Comparison of ENCODE assay signal across 25 cellular contexts in genomic region chr5:179323026-179323571, GRCh38. TPM values are rescaled to one million over a fixed set of nuclear protein-coding genes. Genes with fewer than 3 reads are reported as not detected.
A peak's percentile ranks its signal among the peaks of the same experiment; 100 is the strongest.
DNase-seq lines count a peak whose midpoint lies in the region; ATAC-seq, FAIRE-seq and TF ChIP-seq lines count a peak whose summit lies in the region.
"Had no signal": no experiment of that assay in that cellular context is flagged by ENCODE, and none has a peak within 500 bp of the region (broad histone marks: within the 10 kb centered on the region; RNA-seq: fewer than 3 reads in every experiment).

No MANE protein-coding gene starts in this region.

- H3K4me3 ChIP-seq in kidney (ENCODE audit: low read length in 2 of 2) (no peak overlapping the region), spleen (no peak overlapping the region), HAP-1 (no peak overlapping the region)
- H3K4me3 ChIP-seq: gastrocnemius medialis, prostate gland had no signal

- FAIRE-seq in kidney (lab: Jason Lieb, UNC): no peak
- FAIRE-seq: astrocyte had no signal

- WGBS in spleen, 5 donors: 42 to 48% (median 46%) methylated on average over 6 to 7 of the region's 7 CpGs

- H3K4me3 Mint-ChIP-seq in activated CD4-positive, alpha-beta T cell treated with anti-CD3 and anti-CD28 coated beads for 36 hours: no peak overlapping the region
- H3K4me3 Mint-ChIP-seq: activated CD4-positive, alpha-beta memory T cell treated with anti-CD3 and anti-CD28 coated beads for 36 hours; activated naive CD8-positive, alpha-beta T cell; stimulated activated naive CD8-positive, alpha-beta T cell treated with anti-CD3 and anti-CD28 coated beads, Interleukin-15, amount 100 ng/mL, for 72 hours had no signal

- H3K27me3 ChIP-seq in spleen (replicated peaks in 1 of 7): peaks cover 0 to 50% (median 0%) of the 10 kb centered on the region in 7 donors
- no peaks in the 10 kb centered on the region for H3K27me3 ChIP-seq in HAP-1 (ENCODE audit: low read depth)

- no peaks in the 10 kb centered on the region for H3K9me3 Mint-ChIP-seq in activated CD4-positive, alpha-beta T cell treated with anti-CD3 and anti-CD28 coated beads for 36 hours (ENCODE audit: low read depth)
- H3K9me3 Mint-ChIP-seq: activated CD4-positive, alpha-beta memory T cell treated with anti-CD3 and anti-CD28 coated beads for 36 hours; stimulated activated naive CD8-positive, alpha-beta T cell treated with anti-CD3 and anti-CD28 coated beads, Interleukin-15, amount 100 ng/mL, for 72 hours had no signal

- H3K9me3 ChIP-seq in kidney (ENCODE audit: control insufficient read depth in 1 of 2, low read length in 2 of 2) (no peaks in the 10 kb centered on the region), spleen (no peaks in the 10 kb centered on the region), HAP-1 (no peaks in the 10 kb centered on the region)
- H3K9me3 ChIP-seq: gastrocnemius medialis, prostate gland had no signal

- CTCF ChIA-PET in activated CD4-positive, alpha-beta T cell treated with anti-CD3 and anti-CD28 coated beads for 36 hours (lab: Charles Lee): no interaction called here

- POLR2A ChIA-PET in activated CD4-positive, alpha-beta T cell treated with anti-CD3 and anti-CD28 coated beads for 36 hours (lab: Charles Lee): no interaction called here

- H3K36me3 ChIP-seq in kidney (ENCODE audit: control insufficient read depth in 1 of 2, insufficient read depth in 2 of 2, low read length in 2 of 2): no peaks in the 10 kb centered on the region
- no peaks in the 10 kb centered on the region for H3K36me3 ChIP-seq in spleen
- H3K36me3 ChIP-seq in HAP-1 (replicated peaks): no peaks in the 10 kb centered on the region
- H3K36me3 ChIP-seq: gastrocnemius medialis, prostate gland had no signal

- TF ChIP-seq CTCF in kidney (IDR thresholded peaks at IDR 0.05; ENCODE audit: borderline replicate concordance, extremely low read depth, insufficient read depth) (no peak), spleen (IDR thresholded peaks at IDR 0.05 in 8 of 11, conservative IDR thresholded peaks at IDR 0.05 in 3 of 11) (no peak)

- H3K9ac ChIP-seq in kidney (ENCODE audit: low read length in 2 of 2): no peak overlapping the region

- peak; percentile 1 for DNase-seq in activated CD4-positive, alpha-beta T cell treated with anti-CD3 and anti-CD28 coated beads for 36 hours
- no peak for DNase-seq in activated CD4-positive, alpha-beta T cell treated with anti-CD3 and anti-CD28 coated beads for 4 hours
- DNase-seq in NCI-H1092 (lab: John Stamatoyannopoulos, UW): peak; percentile 55
- DNase-seq in kidney: peak; percentile 22
- DNase-seq in spleen: peak; percentile 57
- no peak for DNase-seq in HAP-1 (ENCODE audit: low spot score in 2 of 2)
- DNase-seq in retina: no peak
- DNase-seq: activated CD4-positive, alpha-beta memory T cell treated with anti-CD3 and anti-CD28 coated beads for 36 hours; cerebellar nuclear complex; erythroblast; GF-D8; mesendoderm; NCI-H1436 treated with DMSO at 0.1 percent for 48 hours; NCI-H748 treated with DMSO at 0.1 percent for 48 hours; OCI-M1; stimulated activated CD4-positive, alpha-beta T cell treated with anti-CD3 and anti-CD28 coated beads, Interleukin-4, amount 100 ng/mL, for 4 hours; stimulated activated naive CD8-positive, alpha-beta T cell treated with anti-CD3 and anti-CD28 coated beads, Interleukin-15, amount 100 ng/mL, for 72 hours; T-helper 2 cell; trophoblast cell had no signal

- H3K27ac Mint-ChIP-seq in activated CD4-positive, alpha-beta T cell treated with anti-CD3 and anti-CD28 coated beads for 36 hours: no peak overlapping the region
- H3K27ac Mint-ChIP-seq: activated CD4-positive, alpha-beta memory T cell treated with anti-CD3 and anti-CD28 coated beads for 36 hours; activated naive CD8-positive, alpha-beta T cell; stimulated activated naive CD8-positive, alpha-beta T cell treated with anti-CD3 and anti-CD28 coated beads, Interleukin-15, amount 100 ng/mL, for 72 hours had no signal

- no peak for TF ChIP-seq POLR2A in spleen (IDR thresholded peaks at IDR 0.05)

- intact Hi-C loops in activated CD4-positive, alpha-beta T cell treated with anti-CD3 and anti-CD28 coated beads for 36 hours (cut with DNase I, micrococcal nuclease): loop anchor here in 1 of 2 experiments (5.0 kb wide), 1 partner anchor 784 kb away; no protein-coding TSS in a partner anchor
- intact Hi-C loops in kidney (cut with DNase I): no loop called here
- intact Hi-C loops in spleen (cut with DNase I; ENCODE audit: low total_unique reads): no loop called here

- H3K4me1 ChIP-seq in kidney (ENCODE audit: control insufficient read depth in 1 of 2, insufficient read depth in 1 of 2, low read depth in 1 of 2, low read length in 2 of 2) (peaks cover 0 to 2% of the 10 kb centered on the region in 2 donors), spleen (peaks cover 0 to 20% (median 7%) of the 10 kb centered on the region in 6 donors), HAP-1 (no peaks in the 10 kb centered on the region)
- H3K4me1 ChIP-seq: prostate gland had no signal

- no peak overlapping the region for H3K27ac ChIP-seq in kidney (ENCODE audit: low read depth in 2 of 2, low read length in 2 of 2)
- H3K27ac ChIP-seq in spleen: no peak overlapping the region
- H3K27ac ChIP-seq: C4-2B, prostate gland had no signal

- H3K27me3 Mint-ChIP-seq in activated CD4-positive, alpha-beta T cell treated with anti-CD3 and anti-CD28 coated beads for 36 hours: peaks cover 5% of the 10 kb centered on the region

- H3K4me1 Mint-ChIP-seq in activated CD4-positive, alpha-beta T cell treated with anti-CD3 and anti-CD28 coated beads for 36 hours: no peaks in the 10 kb centered on the region
- H3K4me1 Mint-ChIP-seq: stimulated activated naive CD8-positive, alpha-beta T cell treated with anti-CD3 and anti-CD28 coated beads, Interleukin-15, amount 100 ng/mL, for 72 hours had no signal

- no peaks in the 10 kb centered on the region for H3K36me3 Mint-ChIP-seq in activated CD4-positive, alpha-beta T cell treated with anti-CD3 and anti-CD28 coated beads for 36 hours (ENCODE audit: low read depth)
- H3K36me3 Mint-ChIP-seq: activated CD4-positive, alpha-beta memory T cell treated with anti-CD3 and anti-CD28 coated beads for 36 hours; activated naive CD8-positive, alpha-beta T cell had no signal

- in situ Hi-C loops in HAP-1 (cut with MboI; ENCODE audit: low sequenced_read_pairs): no loop called here

- ATAC-seq in activated CD4-positive, alpha-beta T cell treated with anti-CD3 and anti-CD28 coated beads for 36 hours: no peak
- no peak for ATAC-seq in HG03460 (IDR thresholded peaks at IDR 0.05; ENCODE audit: unreplicated experiment)
- ATAC-seq: stimulated activated naive CD8-positive, alpha-beta T cell treated with anti-CD3 and anti-CD28 coated beads, Interleukin-15, amount 100 ng/mL, for 72 hours had no signal

RNA-seq across cellular contexts. Expression of gene ADAMTS2, which starts 22.2 kb away (rescaled TPM):
- not detected for total RNA-seq in activated CD4-positive, alpha-beta T cell treated with anti-CD3 and anti-CD28 coated beads for 36 hours
- total RNA-seq in kidney: 13.6 TPM
- 2.0 TPM for polyA plus RNA-seq in kidney (ENCODE audit: insufficient read depth, low read depth, low replicate concordance)
- total RNA-seq in spleen: 100 to 1,000 TPM in 1 of 7 donors, 10 to 100 TPM in 6; 44.0 to 101 (median 64.5) TPM
- polyA plus RNA-seq in spleen: 10 to 100 TPM in 1 of 3 donors, 1 to 10 TPM in 2; 4.0 to 16.8 (median 4.4) TPM
- total RNA-seq: activated CD4-positive, alpha-beta memory T cell treated with anti-CD3 and anti-CD28 coated beads for 36 hours had no signal

Comparison
In these comparisons a context has a peak if more than half of its experiments do, and no peak if none do; other contexts are left out.
1. DNase-seq: peak in activated CD4-positive, alpha-beta T cell treated with anti-CD3 and anti-CD28 coated beads for 36 hours (single experiment), NCI-H1092 (single experiment), kidney (single experiment) and spleen (single experiment); none in activated CD4-positive, alpha-beta T cell treated with anti-CD3 and anti-CD28 coated beads for 4 hours (0 of 2), HAP-1 (0 of 2) and retina (single experiment).
2. RNA of gene ADAMTS2, which starts 22.2 kb away (total RNA-seq): 44.0 to 101 TPM in spleen and 13.6 TPM in kidney (single experiment); not detected in activated CD4-positive, alpha-beta T cell treated with anti-CD3 and anti-CD28 coated beads for 36 hours; every median in the first group is over 10 times any median in the second.